ENCODE assay signal across 19 cellular contexts in the genomic region with DNA sequence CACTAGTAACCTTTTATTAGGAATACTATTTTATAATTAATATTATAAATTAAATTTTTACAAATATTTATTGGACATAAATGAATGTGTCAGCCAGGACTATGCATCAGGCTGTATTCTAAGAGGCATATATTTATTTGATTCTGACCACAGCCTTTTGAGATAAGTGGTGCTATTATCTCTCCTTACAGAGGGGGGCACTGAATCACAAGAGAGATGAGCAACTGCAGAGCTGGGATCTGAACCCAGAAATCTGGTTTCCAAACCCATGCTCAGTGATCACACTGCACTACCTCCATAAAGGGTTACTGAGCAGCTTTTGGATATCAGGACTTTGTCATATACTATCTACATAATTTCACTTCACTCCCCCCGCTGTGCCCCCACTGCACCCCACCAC.
DNase-seq lines count a peak whose midpoint lies in the region; ATAC-seq and TF ChIP-seq lines count a peak whose summit lies in the region.
"Had no signal": no experiment of that assay in that cellular context is flagged by ENCODE, and none has a peak within 500 bp of the region (broad histone marks: within the 10 kb centered on the region; RNA-seq: fewer than 3 reads in every experiment).

No MANE protein-coding gene starts in this region.

- H3K4me1 ChIP-seq in testis = no peaks in the 10 kb centered on the region
- H3K4me1 ChIP-seq: heart right ventricle had no signal

- POLR2A ChIA-PET in WTC11 (lab: Charles Lee) = no interaction called here

- H3K4me3 ChIP-seq in testis = no peak overlapping the region
- H3K4me3 ChIP-seq: heart right ventricle, smooth muscle cell had no signal

- ATAC-seq in WTC11 = peak; percentile 78
- ATAC-seq: heart right ventricle; naive thymus-derived CD4-positive, alpha-beta T cell; PC-3 had no signal

- WGBS in testis, 2 donors = 87 to 100% methylated on average over 1 of the region's 1 CpG

- H3K36me3 Mint-ChIP-seq in WTC11 = no peaks in the 10 kb centered on the region
- H3K36me3 Mint-ChIP-seq: naive thymus-derived CD4-positive, alpha-beta T cell had no signal

- no peaks in the 10 kb centered on the region for H3K9me3 ChIP-seq in testis
- H3K9me3 ChIP-seq: heart right ventricle had no signal

- TF ChIP-seq POLR2A in testis (IDR thresholded peaks at IDR 0.05) = no peak

- H3K27me3 ChIP-seq in testis = no peaks in the 10 kb centered on the region
- H3K27me3 ChIP-seq: heart right ventricle had no signal

- no peak overlapping the region for H3K4me3 Mint-ChIP-seq in WTC11
- H3K4me3 Mint-ChIP-seq: naive thymus-derived CD4-positive, alpha-beta T cell had no signal

- no peaks in the 10 kb centered on the region for H3K27me3 Mint-ChIP-seq in WTC11 (ENCODE audit: low read depth)

- H3K36me3 ChIP-seq in testis (ENCODE audit: low read depth, missing control alignments) = no peaks in the 10 kb centered on the region
- H3K36me3 ChIP-seq: heart right ventricle had no signal

- H3K9me3 Mint-ChIP-seq in WTC11 = no peaks in the 10 kb centered on the region; the same call in 1 of the 2 replicates

- intact Hi-C loops in testis (cut with DNase I; ENCODE audit: low total_unique reads) = no loop called here

- H3K27ac Mint-ChIP-seq in WTC11 = no peak overlapping the region
- H3K27ac Mint-ChIP-seq: naive thymus-derived CD4-positive, alpha-beta T cell had no signal

- H3K27ac ChIP-seq in C4-2B = no peak overlapping the region
- H3K27ac ChIP-seq in testis = no peak overlapping the region
- H3K27ac ChIP-seq: heart right ventricle, KMS-11 had no signal

- CTCF ChIA-PET in WTC11 (lab: Charles Lee) = interaction anchor here (0.6 to 1.0 kb wide), 3 partner anchors 82 to 196 kb away, joined by 3 to 4 read pairs (median 3); no protein-coding TSS in a partner anchor

- 0 out of 2 replicates have a peak, but pooled peaks cover 4% of the 10 kb centered on the region for H3K4me1 Mint-ChIP-seq in WTC11
- H3K4me1 Mint-ChIP-seq: naive thymus-derived CD4-positive, alpha-beta T cell had no signal

- TF ChIP-seq CTCF in C4-2B (conservative IDR thresholded peaks at IDR 0.05) = 0 out of 2 replicates have a peak, but pooled peaks have one; percentile 3
- TF ChIP-seq CTCF in GM12873 (IDR thresholded peaks at IDR 0.05; ENCODE audit: insufficient read depth, low read depth, low read length, missing control alignments) = peak; percentile 12
- TF ChIP-seq CTCF in WTC11 (IDR thresholded peaks at IDR 0.05) = no peak
- TF ChIP-seq CTCF in testis (IDR thresholded peaks at IDR 0.05) = no peak

- DNase-seq in LHCN-M2 (ENCODE audit: low read depth) = peak; percentile 19
- DNase-seq in WTC11 (ENCODE audit: low spot score) = no peak
- DNase-seq in nucleus accumbens (lab: John Stamatoyannopoulos, UW) = no peak
- no peak for DNase-seq in testis
- no peak for DNase-seq in GM19238 (ENCODE audit: insufficient read length, low spot score)
- no peak for DNase-seq in HK-2 (ENCODE audit: unreplicated experiment)
- DNase-seq: activated CD4-positive, alpha-beta T cell treated with anti-CD3 and anti-CD28 coated beads for 48 hours; COR-L47; effector CD4-positive, alpha-beta T cell; GDM1; heart right ventricle; kidney; naive thymus-derived CD4-positive, alpha-beta T cell; NCI-H2227 treated with DMSO at 0.1 percent for 48 hours; PC-3 had no signal

TF ChIP-seq in WTC11, 78 proteins besides CTCF, POLR2A, EP300 and RAD21:
- no peak for TF ChIP-seq NR1H2 (CRISPR knock-in tag; IDR thresholded peaks at IDR 0.05)
- no peak for TF ChIP-seq HMGA2 (CRISPR knock-in tag; IDR thresholded peaks at IDR 0.05)
- no peak for TF ChIP-seq ZNF263 (CRISPR knock-in tag; IDR thresholded peaks at IDR 0.05; ENCODE audit: low read depth)
- TF ChIP-seq IRF2 (CRISPR knock-in tag; IDR thresholded peaks at IDR 0.05; ENCODE audit: borderline replicate concordance, low read depth) = no peak
- no peak for TF ChIP-seq EMX1 (CRISPR knock-in tag; IDR thresholded peaks at IDR 0.05)
- TF ChIP-seq, protein P1, sequence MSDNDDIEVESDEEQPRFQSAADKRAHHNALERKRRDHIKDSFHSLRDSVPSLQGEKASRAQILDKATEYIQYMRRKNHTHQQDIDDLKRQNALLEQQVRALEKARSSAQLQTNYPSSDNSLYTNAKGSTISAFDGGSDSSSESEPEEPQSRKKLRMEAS (CRISPR knock-in tag; IDR thresholded peaks at IDR 0.05) = no peak
- TF ChIP-seq NR3C1 (CRISPR knock-in tag; conservative IDR thresholded peaks at IDR 0.05; ENCODE audit: low read depth) = no peak
- TF ChIP-seq, protein P2, sequence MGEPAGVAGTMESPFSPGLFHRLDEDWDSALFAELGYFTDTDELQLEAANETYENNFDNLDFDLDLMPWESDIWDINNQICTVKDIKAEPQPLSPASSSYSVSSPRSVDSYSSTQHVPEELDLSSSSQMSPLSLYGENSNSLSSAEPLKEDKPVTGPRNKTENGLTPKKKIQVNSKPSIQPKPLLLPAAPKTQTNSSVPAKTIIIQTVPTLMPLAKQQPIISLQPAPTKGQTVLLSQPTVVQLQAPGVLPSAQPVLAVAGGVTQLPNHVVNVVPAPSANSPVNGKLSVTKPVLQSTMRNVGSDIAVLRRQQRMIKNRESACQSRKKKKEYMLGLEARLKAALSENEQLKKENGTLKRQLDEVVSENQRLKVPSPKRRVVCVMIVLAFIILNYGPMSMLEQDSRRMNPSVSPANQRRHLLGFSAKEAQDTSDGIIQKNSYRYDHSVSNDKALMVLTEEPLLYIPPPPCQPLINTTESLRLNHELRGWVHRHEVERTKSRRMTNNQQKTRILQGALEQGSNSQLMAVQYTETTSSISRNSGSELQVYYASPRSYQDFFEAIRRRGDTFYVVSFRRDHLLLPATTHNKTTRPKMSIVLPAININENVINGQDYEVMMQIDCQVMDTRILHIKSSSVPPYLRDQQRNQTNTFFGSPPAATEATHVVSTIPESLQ (CRISPR knock-in tag; IDR thresholded peaks at IDR 0.05) = no peak
- TF ChIP-seq CBFB (CRISPR knock-in tag; IDR thresholded peaks at IDR 0.05; ENCODE audit: low read depth) = no peak
- TF ChIP-seq FOXK1 (CRISPR knock-in tag; IDR thresholded peaks at IDR 0.05) = no peak
- TF ChIP-seq AR (CRISPR knock-in tag; IDR thresholded peaks at IDR 0.05) = no peak
- TF ChIP-seq E2F1 (CRISPR knock-in tag; IDR thresholded peaks at IDR 0.05) = no peak
- TF ChIP-seq MLX (CRISPR knock-in tag; IDR thresholded peaks at IDR 0.05) = no peak
- TF ChIP-seq, protein P3, sequence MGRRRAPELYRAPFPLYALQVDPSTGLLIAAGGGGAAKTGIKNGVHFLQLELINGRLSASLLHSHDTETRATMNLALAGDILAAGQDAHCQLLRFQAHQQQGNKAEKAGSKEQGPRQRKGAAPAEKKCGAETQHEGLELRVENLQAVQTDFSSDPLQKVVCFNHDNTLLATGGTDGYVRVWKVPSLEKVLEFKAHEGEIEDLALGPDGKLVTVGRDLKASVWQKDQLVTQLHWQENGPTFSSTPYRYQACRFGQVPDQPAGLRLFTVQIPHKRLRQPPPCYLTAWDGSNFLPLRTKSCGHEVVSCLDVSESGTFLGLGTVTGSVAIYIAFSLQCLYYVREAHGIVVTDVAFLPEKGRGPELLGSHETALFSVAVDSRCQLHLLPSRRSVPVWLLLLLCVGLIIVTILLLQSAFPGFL (CRISPR knock-in tag; IDR thresholded peaks at IDR 0.05; ENCODE audit: borderline replicate concordance) = no peak
- no peak for TF ChIP-seq NFE2L1 (CRISPR knock-in tag; IDR thresholded peaks at IDR 0.05)
- no peak for TF ChIP-seq ZNF416 (CRISPR knock-in tag; IDR thresholded peaks at IDR 0.05)
- TF ChIP-seq SP1 (CRISPR knock-in tag; conservative IDR thresholded peaks at IDR 0.05) = no peak
- no peak for TF ChIP-seq ATF1 (CRISPR knock-in tag; IDR thresholded peaks at IDR 0.05)

Comparison
In these comparisons a context has a peak if more than half of its experiments do, and no peak if none do; other contexts are left out.
1. CTCF ChIP-seq: peak in C4-2B (single experiment) and GM12873 (single experiment); none in WTC11 (single experiment) and testis (0 of 3).